Comparison of ENCODE assay signal across 1 cellular context in the genomic region with DNA sequence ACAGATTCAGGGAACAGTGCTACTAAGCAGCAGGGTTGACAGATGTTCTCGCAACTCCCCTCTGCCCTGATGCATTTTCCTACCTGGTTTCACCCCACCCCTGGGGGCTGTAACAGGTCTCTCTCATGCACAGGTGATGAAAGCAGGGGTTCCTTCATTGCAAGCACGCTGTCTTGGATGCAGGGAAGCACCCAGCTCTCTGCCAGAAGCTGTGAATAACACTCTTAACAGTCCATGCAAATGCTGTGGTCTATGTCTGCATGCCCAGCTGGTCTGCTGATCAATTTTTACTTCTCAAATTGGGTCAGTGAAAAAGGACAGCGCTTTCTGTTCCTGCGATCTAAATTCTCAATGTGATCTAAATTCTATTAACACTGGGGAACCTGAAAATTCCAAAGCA.
TF ChIP-seq lines count a peak whose summit lies in the region.

No MANE protein-coding gene starts in this region.

TF ChIP-seq in GM23338, 12 proteins besides CTCF, POLR2A, EP300 and RAD21 (continued from another document):
- TF ChIP-seq, protein P1, sequence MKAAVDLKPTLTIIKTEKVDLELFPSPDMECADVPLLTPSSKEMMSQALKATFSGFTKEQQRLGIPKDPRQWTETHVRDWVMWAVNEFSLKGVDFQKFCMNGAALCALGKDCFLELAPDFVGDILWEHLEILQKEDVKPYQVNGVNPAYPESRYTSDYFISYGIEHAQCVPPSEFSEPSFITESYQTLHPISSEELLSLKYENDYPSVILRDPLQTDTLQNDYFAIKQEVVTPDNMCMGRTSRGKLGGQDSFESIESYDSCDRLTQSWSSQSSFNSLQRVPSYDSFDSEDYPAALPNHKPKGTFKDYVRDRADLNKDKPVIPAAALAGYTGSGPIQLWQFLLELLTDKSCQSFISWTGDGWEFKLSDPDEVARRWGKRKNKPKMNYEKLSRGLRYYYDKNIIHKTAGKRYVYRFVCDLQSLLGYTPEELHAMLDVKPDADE (IDR thresholded peaks at IDR 0.05) = no peak
